ENCODE assay signal across 12 cellular contexts in genomic region chr6:17280138-17280537, GRCh38. TPM values are rescaled to one million over a fixed set of nuclear protein-coding genes. Genes with fewer than 3 reads are reported as not detected.
A peak's percentile ranks its signal among the peaks of the same experiment; 100 is the strongest.
DNase-seq lines count a peak whose midpoint lies in the region; ATAC-seq and TF ChIP-seq lines count a peak whose summit lies in the region.
"Had no signal": no experiment of that assay in that cellular context is flagged by ENCODE, and none has a peak within 500 bp of the region (broad histone marks: within the 10 kb centered on the region; RNA-seq: fewer than 3 reads in every experiment).

No MANE protein-coding gene starts in this region.

- no peaks in the 10 kb centered on the region for H3F3A ChIP-seq in smooth muscle cell (ENCODE audit: low read depth)

- H2AFZ ChIP-seq in mesenchymal stem cell (ENCODE audit: low read depth, low read length), result peak overlapping the region; percentile 77
- H2AFZ ChIP-seq in smooth muscle cell (ENCODE audit: low read depth), result peak overlapping the region; percentile 94

- peaks cover 10% of the 10 kb centered on the region for H3K4me1 ChIP-seq in mesenchymal stem cell (ENCODE audit: control insufficient read depth, insufficient read depth, low read depth, low read length)
- H3K4me1 ChIP-seq in smooth muscle cell (ENCODE audit: low read depth), result no peaks in the 10 kb centered on the region

- peaks cover 53% of the 10 kb centered on the region for H3K27me3 ChIP-seq in H7 (ENCODE audit: control insufficient read depth, insufficient read depth, low read length)
- H3K27me3 ChIP-seq in mesenchymal stem cell (ENCODE audit: control insufficient read depth in 1 of 2, insufficient read depth in 1 of 2, low read length in 2 of 2), result no peaks in the 10 kb centered on the region
- H3K27me3 ChIP-seq in smooth muscle cell (ENCODE audit: low read depth), result no peaks in the 10 kb centered on the region

- no peaks in the 10 kb centered on the region for H3K9me3 ChIP-seq in mesenchymal stem cell (ENCODE audit: control insufficient read depth, low read length)
- H3K9me3 ChIP-seq in smooth muscle cell (replicated peaks; ENCODE audit: low read depth), result no peaks in the 10 kb centered on the region

- no peak overlapping the region for H2BK120ac ChIP-seq in mesenchymal stem cell (ENCODE audit: low read depth, low read length)

- peak overlapping the region; percentile 64 for H3K4me3 ChIP-seq in H7 (ENCODE audit: insufficient read depth, low read depth, low read length)
- peak overlapping the region; percentile 83 for H3K4me3 ChIP-seq in coronary artery
- H3K4me3 ChIP-seq in mesenchymal stem cell (ENCODE audit: insufficient read depth in 1 of 2, low read depth in 1 of 2, low read length in 2 of 2), result peak overlapping the region; percentile 87
- H3K4me3 ChIP-seq in smooth muscle cell, result peak overlapping the region; percentile 57

- H3K27ac ChIP-seq in coronary artery (peak overlapping the region; percentile 68 to 95), mesenchymal stem cell (ENCODE audit: low read length, poor library complexity, severe bottlenecking) (peak overlapping the region; percentile 61), smooth muscle cell (ENCODE audit: low read depth) (no peak overlapping the region)

- H3K23ac ChIP-seq in mesenchymal stem cell (ENCODE audit: low read length in 2 of 2), result no peak overlapping the region

- no peak overlapping the region for H2BK5ac ChIP-seq in mesenchymal stem cell (ENCODE audit: low read depth, low read length, poor library complexity, severe bottlenecking)

- H2BK15ac ChIP-seq in mesenchymal stem cell (ENCODE audit: low read depth, poor library complexity, severe bottlenecking), result no peak overlapping the region

- H3K36me3 ChIP-seq in H7 (replicated peaks; ENCODE audit: control insufficient read depth, insufficient read depth, low read length) (no peaks in the 10 kb centered on the region), mesenchymal stem cell (ENCODE audit: control insufficient read depth in 1 of 2, insufficient read depth in 2 of 2, low read depth in 1 of 2, low read length in 2 of 2) (no peaks in the 10 kb centered on the region), smooth muscle cell (ENCODE audit: low read depth) (no peaks in the 10 kb centered on the region)

- no peak overlapping the region for H4K91ac ChIP-seq in mesenchymal stem cell (ENCODE audit: low read length)

- no peaks in the 10 kb centered on the region for H3K79me2 ChIP-seq in smooth muscle cell (ENCODE audit: low read depth)

- H3K18ac ChIP-seq in mesenchymal stem cell (ENCODE audit: low read depth in 1 of 2, low read length in 2 of 2), result peak overlapping the region in 1 of 2 experiments; percentile 90

- H2AK5ac ChIP-seq in mesenchymal stem cell (ENCODE audit: low read length, severe bottlenecking), result peak overlapping the region; percentile 56

- H4K8ac ChIP-seq in mesenchymal stem cell (ENCODE audit: low read length), result no peak overlapping the region

- H3K4ac ChIP-seq in mesenchymal stem cell (ENCODE audit: low read depth in 1 of 2, low read length in 2 of 2), result peak overlapping the region in 1 of 2 experiments; percentile 67

- no peak for DNase-seq in H7
- DNase-seq in coronary artery (ENCODE audit: low spot score), result no peak
- peak; percentile 8 for DNase-seq in mesenchymal stem cell
- DNase-seq in smooth muscle cell (lab: John Stamatoyannopoulos, UW; ENCODE audit: unreplicated experiment), result no peak
- DNase-seq in pons (ENCODE audit: low spot score), result no peak
- DNase-seq in T-helper 2 cell, result no peak
- no peak for DNase-seq in SK-N-DZ (ENCODE audit: low spot score)
- DNase-seq: activated T-cell treated with anti-CD3 and anti-CD28 coated beads for 4 hours, cortex of kidney, DND-41 had no signal

- peak overlapping the region in 1 of 2 experiments; percentile 45 for H2BK12ac ChIP-seq in mesenchymal stem cell (ENCODE audit: low read length in 2 of 2)

- no peak overlapping the region for H3K14ac ChIP-seq in mesenchymal stem cell (ENCODE audit: low read length in 2 of 2)

- TF ChIP-seq CTCF in coronary artery (IDR thresholded peaks at IDR 0.05) (no peak), smooth muscle cell (IDR thresholded peaks at IDR 0.05; ENCODE audit: borderline replicate concordance, insufficient read depth, poor library complexity, severe bottlenecking) (no peak)

- H3K9ac ChIP-seq in mesenchymal stem cell (ENCODE audit: low read length), result peak overlapping the region; percentile 91
- H3K9ac ChIP-seq in smooth muscle cell (ENCODE audit: low read depth), result no peak overlapping the region

- H4K20me1 ChIP-seq in smooth muscle cell (ENCODE audit: low read depth), result no peaks in the 10 kb centered on the region

- WGBS in mesenchymal stem cell, result 28% methylated on average over 10 of the region's 11 CpGs
- 32% methylated on average over 11 of the region's 11 CpGs for WGBS in smooth muscle cell (ENCODE audit: low lambda C conversion rate)

- peaks cover 8% of the 10 kb centered on the region for H3K79me1 ChIP-seq in mesenchymal stem cell (replicated peaks; ENCODE audit: low read length, poor library complexity, severe bottlenecking)

- peak overlapping the region; percentile 91 for H3K4me2 ChIP-seq in mesenchymal stem cell (ENCODE audit: low read length, poor library complexity, severe bottlenecking)
- H3K4me2 ChIP-seq in smooth muscle cell, result peak overlapping the region; percentile 90

- no peak for ATAC-seq in GM21447 (IDR thresholded peaks at IDR 0.05; ENCODE audit: unreplicated experiment)

RNA-seq across cellular contexts. Expression of gene RBM24, which starts 1.0 kb away (rescaled TPM):
- total RNA-seq in H7 (2014; rRNA removed; shearing (Covaris generic)), result 2.3 and 3.3 TPM in 2 replicates
- 3.8 TPM for polyA plus RNA-seq in mesenchymal stem cell (2013, experiment 1 of 2)
- 3.9 TPM for polyA plus RNA-seq in mesenchymal stem cell (2013, experiment 2 of 2)
- total RNA-seq in smooth muscle cell, result 6.2 TPM in 2 replicates
- 3.1 and 5.8 TPM in 2 replicates for polyA plus RNA-seq in smooth muscle cell
- 21.8 and 22.4 TPM in 2 replicates for polyA plus RNA-seq in SK-N-DZ (2014; cell fraction: cytosol; rRNA removed)
- 18.7 and 21.4 TPM in 2 replicates for polyA plus RNA-seq in SK-N-DZ (2014; cell fraction: nucleus; rRNA removed)
- total RNA-seq: MCF 10A had no signal
